Comparison of ENCODE assay signal across 24 cellular contexts in the genomic region with DNA sequence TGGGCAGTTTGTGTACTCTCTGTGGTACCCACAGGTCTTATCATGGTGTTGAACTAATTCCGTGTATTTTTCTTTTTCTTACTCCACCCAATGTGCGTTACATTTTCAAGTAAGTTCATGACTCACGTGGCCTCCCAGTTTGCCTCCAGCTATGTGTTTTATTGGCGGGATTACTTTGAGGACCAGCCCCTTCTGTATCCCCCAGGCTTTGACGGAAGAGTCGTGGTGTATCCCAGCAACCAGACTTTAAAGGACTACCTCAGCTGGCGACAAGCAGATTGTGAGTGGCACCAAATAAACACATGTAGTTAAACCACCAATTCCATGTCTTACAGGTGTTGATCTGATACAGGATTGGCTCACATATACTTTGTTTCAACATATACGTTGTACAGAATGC.
"Had no signal": no experiment of that assay in that cellular context is flagged by ENCODE, and none has a peak within 500 bp of the region (broad histone marks: within the 10 kb centered on the region; RNA-seq: fewer than 3 reads in every experiment).

No MANE protein-coding gene starts in this region.

- H3K36me3 Mint-ChIP-seq: natural killer cell had no signal

- H3K4me2 ChIP-seq: smooth muscle cell had no signal

- H3K27me3 Mint-ChIP-seq: naive B cell; progenitor cell of endocrine pancreas; stimulated activated memory B cell treated with anti-CD40 and anti-IgM and Interleukin-4, amounts not matched to agents 10 μg/mL and 1 μg/mL and 100 μg/mL, for 72 hours; type B pancreatic cell had no signal

- H3K9me3 Mint-ChIP-seq: mesothelial cell of epicardium; naive B cell; natural killer cell; stimulated activated memory B cell treated with anti-CD40 and anti-IgM and Interleukin-4, amounts not matched to agents 10 μg/mL and 1 μg/mL and 100 μg/mL, for 72 hours; type B pancreatic cell had no signal

- H3K36me3 ChIP-seq: ovary had no signal

- H3K27ac ChIP-seq: left ventricle myocardium inferior, ovary, right atrium auricular region, right lobe of liver, suprapubic skin, thoracic aorta, tibial artery, vagina had no signal

- H3K4me3 ChIP-seq: left ventricle myocardium inferior, lung, ovary, right atrium auricular region, right lobe of liver, smooth muscle cell, suprapubic skin, thoracic aorta, tibial artery, vagina had no signal

- H3K4me3 Mint-ChIP-seq: mesothelial cell of epicardium; natural killer cell; nephron progenitor cell; stimulated activated memory B cell treated with anti-CD40 and anti-IgM and Interleukin-4, amounts not matched to agents 10 μg/mL and 1 μg/mL and 100 μg/mL, for 72 hours; type B pancreatic cell had no signal

- ATAC-seq: natural killer cell; right lobe of liver; stimulated activated memory B cell treated with anti-CD40 and anti-IgM and Interleukin-4, amounts not matched to agents 10 μg/mL and 1 μg/mL and 100 μg/mL, for 72 hours; stimulated activated naive CD8-positive, alpha-beta T cell treated with anti-CD3 and anti-CD28 coated beads, Interleukin-15, Interleukin-2, amounts not matched to agents 100 U/mL and 50 U/mL, for 24 hours had no signal

- DNase-seq: islet precursor cell; left ventricle myocardium inferior; mesendoderm; naive B cell; natural killer cell; nephron progenitor cell; ovary; right lobe of liver; stimulated activated CD4-positive, alpha-beta T cell treated with anti-CD3 and anti-CD28 coated beads, Interleukin-1b, Interleukin-23, amount 100 ng/mL, for 48 hours; stimulated activated CD4-positive, alpha-beta T cell treated with anti-CD3 and anti-CD28 coated beads, Interleukin-2, amount 100 ng/mL, for 48 hours; stimulated activated CD4-positive, alpha-beta T cell treated with anti-CD3 and anti-CD28 coated beads, Interleukin-4, amount 100 ng/mL, for 4 hours; stimulated activated CD8-positive, alpha-beta memory T cell treated with anti-CD3 and anti-CD28 coated beads, Interleukin-4, amount 100 ng/mL, for 48 hours; stimulated activated naive CD8-positive, alpha-beta T cell treated with anti-CD3 and anti-CD28 coated beads, Interleukin-15, Interleukin-2, amounts not matched to agents 100 U/mL and 50 U/mL, for 24 hours; tibial artery had no signal

- H3K27ac Mint-ChIP-seq: mesothelial cell of epicardium; natural killer cell; nephron progenitor cell; progenitor cell of endocrine pancreas; stimulated activated memory B cell treated with anti-CD40 and anti-IgM and Interleukin-4, amounts not matched to agents 10 μg/mL and 1 μg/mL and 100 μg/mL, for 72 hours; type B pancreatic cell had no signal

- H3K9me3 ChIP-seq: left ventricle myocardium inferior, ovary, right atrium auricular region, right lobe of liver, suprapubic skin, thoracic aorta, tibial artery, vagina had no signal

- H3K27me3 ChIP-seq: ovary, right atrium auricular region, right lobe of liver, suprapubic skin, tibial artery, vagina had no signal
